ENCODE assay signal across 14 cellular contexts in the genomic region with DNA sequence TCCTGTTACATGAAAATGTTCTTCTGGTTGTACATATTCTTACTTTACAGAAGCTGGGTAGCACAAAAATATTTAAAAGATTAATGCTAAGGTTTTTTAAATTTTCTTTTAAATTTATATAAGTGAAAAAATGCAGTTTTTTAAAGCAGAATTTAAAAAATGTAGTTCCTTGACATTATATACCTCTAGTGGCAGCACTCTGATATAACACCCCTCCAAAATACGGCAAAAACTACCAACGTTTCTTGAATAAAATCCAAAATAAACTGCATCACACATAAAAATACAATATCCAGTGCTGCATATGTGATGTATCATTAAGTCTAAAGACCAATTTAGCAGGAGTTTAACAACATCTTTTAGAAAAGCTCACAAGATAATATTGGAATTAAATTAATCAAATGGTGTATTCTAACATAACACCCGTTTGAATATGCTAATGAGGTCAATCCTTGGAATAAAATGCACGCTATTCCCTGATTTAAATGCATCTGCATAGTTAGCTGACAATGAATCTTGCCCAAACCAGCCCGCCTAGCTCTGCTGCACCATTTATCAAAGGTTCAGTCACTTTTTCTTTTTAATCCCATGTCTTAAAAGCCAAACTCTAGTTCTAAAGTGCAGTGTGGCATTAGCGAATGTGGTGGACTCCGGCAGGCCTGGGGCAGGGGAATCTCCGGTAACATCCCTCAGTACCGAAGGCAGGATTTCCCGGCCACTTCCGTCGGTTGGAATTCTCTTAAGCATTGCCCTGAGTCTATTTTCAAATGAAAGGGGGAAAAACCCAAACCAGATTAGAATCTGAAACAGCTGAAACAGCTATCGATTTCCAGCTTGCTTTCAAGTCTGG. TPM values are rescaled to one million over a fixed set of nuclear protein-coding genes. Genes with fewer than 3 reads are reported as not detected.
DNase-seq lines count a peak whose midpoint lies in the region; FAIRE-seq and TF ChIP-seq lines count a peak whose summit lies in the region.
"Had no signal": no experiment of that assay in that cellular context is flagged by ENCODE, and none has a peak within 500 bp of the region (broad histone marks: within the 10 kb centered on the region; RNA-seq: fewer than 3 reads in every experiment).

No MANE protein-coding gene starts in this region.

- H3K9ac ChIP-seq in H1 (replicated peaks in 1 of 4; ENCODE audit: extremely low read depth in 1 of 4, low read depth in 3 of 4, low read length in 3 of 4) (no peak overlapping the region), parathyroid adenoma (no peak overlapping the region)

- no peak for TF ChIP-seq EP300 in H1 (IDR thresholded peaks at IDR 0.05; ENCODE audit: borderline replicate concordance in 1 of 2, low read depth in 2 of 2, low read length in 2 of 2)

- WGBS in H1 (ENCODE audit: extremely low coverage in 1 of 2, insufficient coverage in 1 of 2, insufficient read length in 1 of 2, insufficient replicate concordance in 2 of 2, low coverage in 1 of 2, low lambda C conversion rate in 2 of 2, missing lambda C conversion rate in 1 of 2), 2 experiments: 15% methylated on average over 13 of the region's 13 CpGs; no CpG with 5 or more reads in 1 of the 2 experiments

- peaks cover 0 to 14% (median 5%) of the 10 kb centered on the region in 4 experiments; a peak in 5 of 7 replicates for H3K27me3 ChIP-seq in H1 (replicated peaks in 1 of 4; ENCODE audit: control insufficient read depth in 3 of 4, extremely low read depth in 1 of 4, insufficient read depth in 3 of 4, low read length in 3 of 4)
- no peaks in the 10 kb centered on the region for H3K27me3 ChIP-seq in parathyroid adenoma (ENCODE audit: control insufficient read depth, insufficient read depth, low read length)
- H3K27me3 ChIP-seq: SJCRH30 had no signal

- H3K36me3 ChIP-seq in H1 (ENCODE audit: control insufficient read depth in 2 of 4, insufficient read depth in 4 of 4, low read length in 3 of 4): no peaks in the 10 kb centered on the region; a peak in 1 of 8 replicates
- no peaks in the 10 kb centered on the region for H3K36me3 ChIP-seq in parathyroid adenoma (ENCODE audit: control insufficient read depth, insufficient read depth, low read length)
- H3K36me3 ChIP-seq: SJCRH30 had no signal

- H3K14ac ChIP-seq in H1 (ENCODE audit: insufficient read length): no peak overlapping the region

- TF ChIP-seq RAD21 in H1 (IDR thresholded peaks at IDR 0.05 in 1 of 2, conservative IDR thresholded peaks at IDR 0.05 in 1 of 2; ENCODE audit: low read depth in 2 of 2, low read length in 2 of 2): peak in 1 of 2 experiments; percentile 33; a peak in 2 of 4 replicates

- H2BK5ac ChIP-seq in H1 (ENCODE audit: low read depth, low read length): no peak overlapping the region

- no peak overlapping the region for H2AK5ac ChIP-seq in H1 (ENCODE audit: low read depth, low read length)

- H4K8ac ChIP-seq in H1 (ENCODE audit: extremely low read depth, insufficient read depth, low read length): no peak overlapping the region; the same call in 1 of the 2 replicates

- H2AFZ ChIP-seq in H1 (ENCODE audit: low read length) (no peak overlapping the region), parathyroid adenoma (peak overlapping the region; percentile 73)

- POLR2A ChIA-PET in H1 (lab: Charles Lee; ENCODE audit: partially characterized antibody): no interaction called here

- no peak overlapping the region for H3K4ac ChIP-seq in H1 (replicated peaks; ENCODE audit: insufficient read length, low read depth, low read length)

- H3K79me2 ChIP-seq in H1 (ENCODE audit: control insufficient read depth in 1 of 2, insufficient read depth in 2 of 2, low read length in 2 of 2): no peaks in the 10 kb centered on the region
- H3K79me2 ChIP-seq in parathyroid adenoma: no peaks in the 10 kb centered on the region

- H2BK15ac ChIP-seq in H1 (ENCODE audit: low read length): no peak overlapping the region

- peak overlapping the region; percentile 22 for H3K4me3 Mint-ChIP-seq in T-helper 2 cell treated with Interferon-gamma antibody and Interleukin-4, amounts not matched to agents 5 μg/mL and 100 μg/mL, for 36 hours
- H3K4me3 Mint-ChIP-seq: activated naive CD8-positive, alpha-beta T cell treated with anti-CD3 and anti-CD28 coated beads, Interleukin-2, amount 10 ng/mL, durations not matched to agents 7 days and 5 days had no signal

- peak in 1 of 3 experiments; percentile 22; a peak in 2 of 4 replicates for TF ChIP-seq CTCF in H1 (IDR thresholded peaks at IDR 0.05; ENCODE audit: control extremely low read depth in 1 of 3, insufficient read depth in 1 of 3, low read depth in 1 of 3, low read length in 3 of 3)
- peak; percentile 40 for TF ChIP-seq CTCF in parathyroid adenoma (IDR thresholded peaks at IDR 0.05)

- no peaks in the 10 kb centered on the region for H4K20me1 ChIP-seq in H1 (replicated peaks in 1 of 2; ENCODE audit: control insufficient read depth in 1 of 2, insufficient read depth in 2 of 2, low read length in 2 of 2)

- peak overlapping the region; percentile 49 to 72 (median 51) for H3K4me3 ChIP-seq in H1 (ENCODE audit: extremely low read depth in 1 of 4, insufficient read depth in 2 of 4, low read depth in 3 of 4, low read length in 4 of 4)
- no peak overlapping the region for H3K4me3 ChIP-seq in parathyroid adenoma (ENCODE audit: low read depth, low read length)
- H3K4me3 ChIP-seq: SJCRH30 had no signal

- no peak for FAIRE-seq in H1 (lab: Jason Lieb, UNC)

- H3K23me2 ChIP-seq in H1 (ENCODE audit: low read depth, low read length): peaks cover 14% of the 10 kb centered on the region; the same call in 1 of the 2 replicates

- H3K4me2 ChIP-seq in H1 (ENCODE audit: insufficient read depth in 1 of 2, low read depth in 2 of 2, low read length in 2 of 2) (peak overlapping the region; percentile 71 to 75), parathyroid adenoma (ENCODE audit: low read length) (peak overlapping the region; percentile 18)

- H3K9me3 Mint-ChIP-seq in T-helper 2 cell treated with Interferon-gamma antibody and Interleukin-4, amounts not matched to agents 5 μg/mL and 100 μg/mL, for 36 hours: no peaks in the 10 kb centered on the region
- H3K9me3 Mint-ChIP-seq: activated naive CD8-positive, alpha-beta T cell treated with anti-CD3 and anti-CD28 coated beads, Interleukin-2, amount 10 ng/mL, durations not matched to agents 7 days and 5 days had no signal

- no peak overlapping the region for H3K18ac ChIP-seq in H1 (ENCODE audit: extremely low read depth, low read length)

- no peak for TF ChIP-seq POLR2A in H1 (IDR thresholded peaks at IDR 0.05; ENCODE audit: control extremely low read depth in 1 of 2, low read depth in 2 of 2, low read length in 2 of 2)

- H3K27ac Mint-ChIP-seq in T-helper 2 cell treated with Interferon-gamma antibody and Interleukin-4, amounts not matched to agents 5 μg/mL and 100 μg/mL, for 36 hours: no peak overlapping the region
- H3K27ac Mint-ChIP-seq: activated naive CD8-positive, alpha-beta T cell treated with anti-CD3 and anti-CD28 coated beads, Interleukin-2, amount 10 ng/mL, durations not matched to agents 7 days and 5 days had no signal

- H3K27ac ChIP-seq in H1 (ENCODE audit: low read depth, low read length): no peak overlapping the region
- peak overlapping the region; percentile 34 for H3K27ac ChIP-seq in parathyroid adenoma
- H3K27ac ChIP-seq: SJCRH30 had no signal

- no peaks in the 10 kb centered on the region for H3K79me1 ChIP-seq in H1 (ENCODE audit: low read depth, low read length)

- H2BK12ac ChIP-seq in H1 (ENCODE audit: low read depth, low read length): no peak overlapping the region; the same call in 1 of the 2 replicates

- DNase-seq in T-helper 2 cell treated with Interferon-gamma antibody and Interleukin-4, amounts not matched to agents 5 μg/mL and 100 μg/mL, for 36 hours (ENCODE audit: low spot score): no peak
- DNase-seq in T-helper 2 cell (no peak), NCI-H2029 treated with DMSO at 0.1 percent for 48 hours (lab: John Stamatoyannopoulos, UW) (peak; percentile 16), H1 (ENCODE audit: low read depth in 1 of 2, low spot score in 2 of 2) (no peak), CD1c-positive myeloid dendritic cell (ENCODE audit: extremely low spot score) (no peak)
- no peak for DNase-seq in stimulated activated CD4-positive, alpha-beta T cell treated with anti-CD3 and anti-CD28 coated beads, Interleukin-4, amount 100 ng/mL, for 1 hour
- DNase-seq in stimulated activated CD8-positive, alpha-beta memory T cell treated with anti-CD3 and anti-CD28 coated beads, Interleukin-4, amount 100 ng/mL, for 48 hours: no peak
- DNase-seq: activated naive CD8-positive, alpha-beta T cell treated with anti-CD3 and anti-CD28 coated beads, Interleukin-2, amount 10 ng/mL, durations not matched to agents 7 days and 5 days; AML-193; hippocampal formation; SJCRH30; stimulated activated naive CD4-positive, alpha-beta T cell treated with Interleukin-2 at 50 U/mL for 16 hours had no signal

- no peak overlapping the region for H2BK20ac ChIP-seq in H1 (ENCODE audit: low read length)

- no peaks in the 10 kb centered on the region for H3K4me1 Mint-ChIP-seq in T-helper 2 cell treated with Interferon-gamma antibody and Interleukin-4, amounts not matched to agents 5 μg/mL and 100 μg/mL, for 36 hours (ENCODE audit: low read depth)
- H3K4me1 Mint-ChIP-seq: activated naive CD8-positive, alpha-beta T cell treated with anti-CD3 and anti-CD28 coated beads, Interleukin-2, amount 10 ng/mL, durations not matched to agents 7 days and 5 days had no signal

- no peak overlapping the region for H2BK120ac ChIP-seq in H1 (replicated peaks; ENCODE audit: low read depth, low read length)

- H3K23ac ChIP-seq in H1 (ENCODE audit: insufficient read length): no peak overlapping the region

- H4K5ac ChIP-seq in H1 (ENCODE audit: insufficient read length, low read depth, low read length): no peak overlapping the region

- H3K27me3 Mint-ChIP-seq in T-helper 2 cell treated with Interferon-gamma antibody and Interleukin-4, amounts not matched to agents 5 μg/mL and 100 μg/mL, for 36 hours (ENCODE audit: low read depth): peaks cover 39% of the 10 kb centered on the region

- no peaks in the 10 kb centered on the region for H3K36me3 Mint-ChIP-seq in T-helper 2 cell treated with Interferon-gamma antibody and Interleukin-4, amounts not matched to agents 5 μg/mL and 100 μg/mL, for 36 hours (ENCODE audit: low read depth)
- H3K36me3 Mint-ChIP-seq: activated naive CD8-positive, alpha-beta T cell treated with anti-CD3 and anti-CD28 coated beads, Interleukin-2, amount 10 ng/mL, durations not matched to agents 7 days and 5 days had no signal

- CTCF ChIA-PET in H1 (lab: Charles Lee; ENCODE audit: partially characterized antibody): interaction anchor here (0.6 to 1.4 kb wide), 10 partner anchors 15 to 404 kb away, joined by 3 to 5 read pairs (median 3); no protein-coding TSS in a partner anchor

- H3K4me1 ChIP-seq in H1 (replicated peaks in 1 of 4; ENCODE audit: control insufficient read depth in 3 of 4, insufficient read depth in 4 of 4, low read length in 3 of 4) (peaks cover 3 to 11% (median 3%) of the 10 kb centered on the region in 4 experiments; a peak in 6 of 7 replicates), parathyroid adenoma (peaks cover 3% of the 10 kb centered on the region)
- H3K4me1 ChIP-seq: SJCRH30 had no signal

- H3K56ac ChIP-seq in H1 (replicated peaks; ENCODE audit: insufficient read length, low read depth, low read length): no peak overlapping the region

- H3K9me3 ChIP-seq in H1 (ENCODE audit: insufficient read depth in 2 of 2, low read depth in 1 of 2, low read length in 1 of 2) (no peaks in the 10 kb centered on the region), parathyroid adenoma (ENCODE audit: control insufficient read depth, low read length) (no peaks in the 10 kb centered on the region)
- H3K9me3 ChIP-seq: SJCRH30 had no signal

- H4K91ac ChIP-seq in H1 (replicated peaks; ENCODE audit: insufficient read length, low read length): no peak overlapping the region

RNA-seq across cellular contexts. Expression of a gene that starts 1.2 kb away (rescaled TPM):
- 6.9 and 7.5 TPM in 2 replicates for total RNA-seq in H1 (2021; fragmentation: NEBNext Ultra II Directional; extraction: Animal tissue kit (Norgen Biotek cat#: 25700))
- 3.6 and 3.9 TPM in 2 replicates for polyA plus RNA-seq in H1 (2011; rRNA removed)
- polyA plus RNA-seq in H1 (2011; cell fraction: cytosol; rRNA removed): 3.9 TPM
- polyA plus RNA-seq in H1 (2011; cell fraction: nucleus; rRNA removed): 5.2 TPM
- 4.0 to 5.7 TPM (median 4.6 TPM) in 4 replicates for polyA plus RNA-seq in H1 (2012, experiment 1 of 2)
- 5.6 TPM for polyA plus RNA-seq in H1 (2012, experiment 2 of 2)
- 6.2 TPM for polyA plus RNA-seq in H1 (2013, experiment 1 of 2)
- 7.1 TPM for polyA plus RNA-seq in H1 (2013, experiment 2 of 2)
- polyA minus RNA-seq in H1 (2011; rRNA and poly(A)+ RNA removed): 1.6 and 2.1 TPM in 2 replicates
- polyA minus RNA-seq in H1 (2011; cell fraction: cytosol; rRNA and poly(A)+ RNA removed): 1.1 TPM
- 4.4 TPM for polyA minus RNA-seq in H1 (2011; cell fraction: nucleus; rRNA and poly(A)+ RNA removed)
- total RNA-seq: LHCN-M2, SJCRH30 had no signal
